ENCODE assay signal across 13 cellular contexts in genomic region chr2:140797718-140798117, GRCh38.
DNase-seq lines count a peak whose midpoint lies in the region; ATAC-seq, FAIRE-seq and TF ChIP-seq lines count a peak whose summit lies in the region.
"Had no signal": no experiment of that assay in that cellular context is flagged by ENCODE, and none has a peak within 500 bp of the region (broad histone marks: within the 10 kb centered on the region; RNA-seq: fewer than 3 reads in every experiment).

No MANE protein-coding gene starts in this region.

- H3K79me2 ChIP-seq in H9 (ENCODE audit: insufficient read depth, low read length): no peaks in the 10 kb centered on the region
- no peaks in the 10 kb centered on the region for H3K79me2 ChIP-seq in GM23338 (replicated peaks; ENCODE audit: insufficient read depth)
- H3K79me2 ChIP-seq in OCI-LY7 (ENCODE audit: insufficient read depth, low read depth, low read length): no peaks in the 10 kb centered on the region

- WGBS in H9 (ENCODE audit: extremely low coverage, insufficient read length, low lambda C conversion rate): no CpG with 5 or more reads among the region's 4 CpGs

- H2AFZ ChIP-seq in H9 (ENCODE audit: low read length) (no peak overlapping the region), GM23338 (no peak overlapping the region), OCI-LY7 (ENCODE audit: low read length) (no peak overlapping the region)

- H3K36me3 Mint-ChIP-seq in H9 (ENCODE audit: insufficient read depth in 1 of 3, low read depth in 3 of 3) (no peaks in the 10 kb centered on the region; a peak in 1 of 7 replicates), GM23338 (ENCODE audit: low read depth) (no peaks in the 10 kb centered on the region)

- no peak for FAIRE-seq in frontal cortex (lab: Jason Lieb, UNC)
- FAIRE-seq: endothelial cell of umbilical vein had no signal

- H3K27me3 ChIP-seq in H9 (ENCODE audit: insufficient read depth, low read length) (no peaks in the 10 kb centered on the region; the same call in 1 of the 2 replicates), GM23338 (ENCODE audit: insufficient read depth) (no peaks in the 10 kb centered on the region)
- H3K27me3 ChIP-seq: thyroid gland had no signal

- H4K5ac ChIP-seq in H9 (ENCODE audit: insufficient read length, low read depth, low read length): no peak overlapping the region

- H3K27ac ChIP-seq in H9 (ENCODE audit: insufficient read length, low read depth, low read length): no peak overlapping the region
- no peak overlapping the region for H3K27ac ChIP-seq in GM23338 (ENCODE audit: low read depth)
- H3K27ac ChIP-seq in OCI-LY7 (ENCODE audit: low read depth, low read length, poor library complexity, severe bottlenecking): no peak overlapping the region
- H3K27ac ChIP-seq: thyroid gland had no signal

- intact Hi-C loops in OCI-LY7 (cut with micrococcal nuclease; ENCODE audit: unreplicated experiment): no loop called here

- H2BK5ac ChIP-seq in H9 (ENCODE audit: insufficient read length, low read length): no peak overlapping the region

- no peak overlapping the region for H3K18ac ChIP-seq in H9 (ENCODE audit: insufficient read length, low read depth, low read length)

- POLR2A ChIA-PET in OCI-LY7 (lab: Charles Lee): interaction anchor here (1.3 kb wide), 1 partner anchor 32 kb away, joined by 3 read pairs; no protein-coding TSS in a partner anchor

- no peak for TF ChIP-seq CTCF in H9 (conservative IDR thresholded peaks at IDR 0.05)
- no peak for TF ChIP-seq CTCF in epithelial cell of esophagus (IDR thresholded peaks at IDR 0.05; ENCODE audit: insufficient read depth, low read depth, low read length, missing control alignments)
- TF ChIP-seq CTCF in GM23338 (conservative IDR thresholded peaks at IDR 0.05; ENCODE audit: low read depth in 2 of 2): no peak
- no peak for TF ChIP-seq CTCF in OCI-LY7 (conservative IDR thresholded peaks at IDR 0.05; ENCODE audit: low read length)

- H3K27me3 Mint-ChIP-seq in H9 (ENCODE audit: low read depth) (no peaks in the 10 kb centered on the region), GM23338 (ENCODE audit: insufficient read depth, low read depth, poor library complexity) (no peaks in the 10 kb centered on the region)

- H2BK20ac ChIP-seq in H9 (ENCODE audit: low read depth, low read length, poor library complexity, severe bottlenecking): no peak overlapping the region

- H3K4me3 ChIP-seq in epithelial cell of esophagus (ENCODE audit: low read length): no peak overlapping the region
- H3K4me3 ChIP-seq in GM23338: no peak overlapping the region
- H3K4me3 ChIP-seq in OCI-LY7 (ENCODE audit: low read depth, low read length, poor library complexity, severe bottlenecking): no peak overlapping the region
- H3K4me3 ChIP-seq: thyroid gland had no signal

- H3K27ac Mint-ChIP-seq in H9: peak overlapping the region in 2 of 3 experiments; percentile 14 to 15; a peak in 2 of 7 replicates
- no peak overlapping the region for H3K27ac Mint-ChIP-seq in GM23338

- DNase-seq in H9: no peak
- peak; percentile 50 for DNase-seq in epithelial cell of esophagus (ENCODE audit: low read depth)
- DNase-seq in effector CD8-positive, alpha-beta T cell (lab: John Stamatoyannopoulos, UW): no peak
- DNase-seq in frontal cortex (ENCODE audit: low spot score in 2 of 2): no peak
- DNase-seq in GM23338 (ENCODE audit: low spot score): no peak
- DNase-seq in OCI-LY7 (ENCODE audit: low spot score): no peak
- DNase-seq: Caco-2, NCI-H187 treated with DMSO at 0.1 percent for 48 hours, retina, thyroid gland had no signal

- H3T11ph ChIP-seq in H9 (ENCODE audit: low read length): no peak overlapping the region

- H3K56ac ChIP-seq in H9 (ENCODE audit: insufficient read length, low read depth, low read length): no peak overlapping the region

- ATAC-seq in GM19035 (IDR thresholded peaks at IDR 0.05; ENCODE audit: unreplicated experiment): peak; percentile 90
- peak; percentile 94 for ATAC-seq in HG03196 (IDR thresholded peaks at IDR 0.05; ENCODE audit: unreplicated experiment)
- ATAC-seq in GM23338: no peak

- no peak overlapping the region for H3K9ac ChIP-seq in H9 (ENCODE audit: extremely low read depth, insufficient read length, low read length)

- H3K9me2 ChIP-seq in GM23338 (ENCODE audit: insufficient read depth) (no peaks in the 10 kb centered on the region), OCI-LY7 (ENCODE audit: insufficient read depth, low read length) (no peaks in the 10 kb centered on the region)

- H3K4me1 Mint-ChIP-seq in H9 (peaks cover 0 to 3% of the 10 kb centered on the region in 2 experiments; a peak in 2 of 4 replicates), GM23338 (peaks cover 4% of the 10 kb centered on the region; the same call in 2 of the 3 replicates)

- H4K20me1 ChIP-seq in H9 (ENCODE audit: control insufficient read depth, insufficient read depth, insufficient read length) (no peaks in the 10 kb centered on the region), GM23338 (replicated peaks; ENCODE audit: insufficient read depth) (no peaks in the 10 kb centered on the region), OCI-LY7 (ENCODE audit: insufficient read depth, low read length) (no peaks in the 10 kb centered on the region)

- H3K23me2 ChIP-seq in H9 (ENCODE audit: insufficient read length, low read depth, low read length, poor library complexity, severe bottlenecking): no peaks in the 10 kb centered on the region

- no peak overlapping the region for H3K23ac ChIP-seq in H9 (ENCODE audit: insufficient read length, low read depth, low read length)

- 0 out of 5 replicates have a peak, but pooled peaks cover 0 to 2% of the 10 kb centered on the region in 2 experiments for H3K9me3 Mint-ChIP-seq in H9
- no peaks in the 10 kb centered on the region for H3K9me3 Mint-ChIP-seq in GM23338

- H2BK12ac ChIP-seq in H9 (ENCODE audit: insufficient read length, low read depth, low read length): no peak overlapping the region

- CTCF ChIA-PET in OCI-LY7 (lab: Charles Lee; ENCODE audit: unreplicated experiment): no interaction called here

- H2BK120ac ChIP-seq in H9 (ENCODE audit: low read depth, low read length, poor library complexity, severe bottlenecking): no peak overlapping the region

- H3K79me1 ChIP-seq in H9 (ENCODE audit: insufficient read depth, low read depth, low read length, poor library complexity, severe bottlenecking): no peaks in the 10 kb centered on the region

- H3K4me1 ChIP-seq in H9 (ENCODE audit: insufficient read depth, low read length): no peaks in the 10 kb centered on the region
- no peaks in the 10 kb centered on the region for H3K4me1 ChIP-seq in GM23338 (ENCODE audit: insufficient read depth)
- no peaks in the 10 kb centered on the region for H3K4me1 ChIP-seq in OCI-LY7 (ENCODE audit: insufficient read depth, low read length, poor library complexity, severe bottlenecking)
- H3K4me1 ChIP-seq: Caco-2, thyroid gland had no signal

- H3K36me3 ChIP-seq in GM23338 (ENCODE audit: insufficient read depth) (no peaks in the 10 kb centered on the region), OCI-LY7 (ENCODE audit: insufficient read depth, low read length) (no peaks in the 10 kb centered on the region)
- H3K36me3 ChIP-seq: thyroid gland had no signal

- no peak overlapping the region for H3K4me3 Mint-ChIP-seq in H9
- no peak overlapping the region for H3K4me3 Mint-ChIP-seq in GM23338

- BruUV-seq in OCI-LY7 (replicated peaks; lab: Mats Ljungman, UMichigan): no TSS peak

- no peak overlapping the region for H2AK5ac ChIP-seq in H9 (ENCODE audit: insufficient read length, low read length)

- no peak overlapping the region for H3K14ac ChIP-seq in H9 (ENCODE audit: insufficient read depth, low read length)

- H3K9me3 ChIP-seq in H9 (ENCODE audit: control insufficient read depth, low read depth, low read length): no peaks in the 10 kb centered on the region
- H3K9me3 ChIP-seq in OCI-LY7 (ENCODE audit: low read length): no peaks in the 10 kb centered on the region
- H3K9me3 ChIP-seq: Caco-2, thyroid gland had no signal

- no peak overlapping the region for H3K4ac ChIP-seq in H9 (ENCODE audit: low read depth, low read length)

- H2BK15ac ChIP-seq in H9 (ENCODE audit: low read depth, low read length): no peak overlapping the region

- H3F3A ChIP-seq in GM23338 (replicated peaks; ENCODE audit: low read depth): no peaks in the 10 kb centered on the region

- H3K4me2 ChIP-seq in H9 (ENCODE audit: insufficient read depth, insufficient read length, low read length) (no peak overlapping the region), GM23338 (no peak overlapping the region), OCI-LY7 (ENCODE audit: low read length) (no peak overlapping the region)

- no peak overlapping the region for H4K8ac ChIP-seq in H9 (replicated peaks; ENCODE audit: insufficient read length, low read depth, low read length)

- no peak overlapping the region for H4K91ac ChIP-seq in H9 (ENCODE audit: insufficient read length, low read depth, low read length)

TF ChIP-seq in GM23338, 12 proteins besides CTCF, POLR2A, EP300 and RAD21 (continues in another document):
- no peak for TF ChIP-seq NANOG (IDR thresholded peaks at IDR 0.05; ENCODE audit: borderline replicate concordance)
- no peak for TF ChIP-seq EZH2phosphoT487 (IDR thresholded peaks at IDR 0.05; ENCODE audit: unreplicated experiment)
- TF ChIP-seq JUNB (IDR thresholded peaks at IDR 0.05; ENCODE audit: unreplicated experiment): no peak
- TF ChIP-seq REST (IDR thresholded peaks at IDR 0.05; ENCODE audit: unreplicated experiment): no peak
- TF ChIP-seq STAT1 (IDR thresholded peaks at IDR 0.05; ENCODE audit: unreplicated experiment): no peak
